In genomic region chr15:38688761-38689160, GRCh38 we compare ENCODE assay signal across 1 cellular context.
TF ChIP-seq lines count a peak whose summit lies in the region.

No MANE protein-coding gene starts in this region.

TF ChIP-seq in HepG2, 621 proteins besides CTCF, POLR2A, EP300 and RAD21 (continued from another document):
- TF ChIP-seq, protein P1, sequence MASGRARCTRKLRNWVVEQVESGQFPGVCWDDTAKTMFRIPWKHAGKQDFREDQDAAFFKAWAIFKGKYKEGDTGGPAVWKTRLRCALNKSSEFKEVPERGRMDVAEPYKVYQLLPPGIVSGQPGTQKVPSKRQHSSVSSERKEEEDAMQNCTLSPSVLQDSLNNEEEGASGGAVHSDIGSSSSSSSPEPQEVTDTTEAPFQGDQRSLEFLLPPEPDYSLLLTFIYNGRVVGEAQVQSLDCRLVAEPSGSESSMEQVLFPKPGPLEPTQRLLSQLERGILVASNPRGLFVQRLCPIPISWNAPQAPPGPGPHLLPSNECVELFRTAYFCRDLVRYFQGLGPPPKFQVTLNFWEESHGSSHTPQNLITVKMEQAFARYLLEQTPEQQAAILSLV (CRISPR knock-in tag; IDR thresholded peaks at IDR 0.05; ENCODE audit: borderline replicate concordance): no peak
- TF ChIP-seq KMT2B (CRISPR knock-in tag; IDR thresholded peaks at IDR 0.05) (no peak), ZNF607 (CRISPR knock-in tag; IDR thresholded peaks at IDR 0.05; ENCODE audit: borderline replicate concordance) (no peak)
TF ChIP-seq in HepG2: peak in this region for 0.
